ENCODE assay signal across 14 cellular contexts in genomic region chr16:66205287-66206167, GRCh38.
DNase-seq lines count a peak whose midpoint lies in the region; ATAC-seq and TF ChIP-seq lines count a peak whose summit lies in the region.
"Had no signal": no experiment of that assay in that cellular context is flagged by ENCODE, and none has a peak within 500 bp of the region (broad histone marks: within the 10 kb centered on the region; RNA-seq: fewer than 3 reads in every experiment).

No MANE protein-coding gene starts in this region.

- 58% methylated on average over 8 of the region's 8 CpGs for WGBS in suprapubic skin

- peak overlapping the region; percentile 59 for H3K27ac ChIP-seq in suprapubic skin
- no peak overlapping the region for H3K27ac ChIP-seq in CD8-positive, alpha-beta memory T cell (ENCODE audit: low read depth, low read length)
- H3K27ac ChIP-seq: cardiac muscle cell, VCaP had no signal

- peaks cover 25% of the 10 kb centered on the region for H3K4me1 ChIP-seq in suprapubic skin
- H3K4me1 ChIP-seq in CD8-positive, alpha-beta memory T cell (ENCODE audit: insufficient read depth, low read length): no peaks in the 10 kb centered on the region

- CTCF ChIA-PET in CD8-positive, alpha-beta memory T cell (lab: Charles Lee): no interaction called here

- TF ChIP-seq POLR2A in suprapubic skin (IDR thresholded peaks at IDR 0.05): no peak

- no peaks in the 10 kb centered on the region for H3K9me3 ChIP-seq in suprapubic skin
- no peaks in the 10 kb centered on the region for H3K9me3 ChIP-seq in CD8-positive, alpha-beta memory T cell (ENCODE audit: low read length)

- no peaks in the 10 kb centered on the region for H3K27me3 ChIP-seq in suprapubic skin
- H3K27me3 ChIP-seq in CD8-positive, alpha-beta memory T cell (ENCODE audit: insufficient read depth, low read length, poor library complexity, severe bottlenecking): no peaks in the 10 kb centered on the region
- H3K27me3 ChIP-seq: cardiac muscle cell had no signal

- intact Hi-C loops in Right ventricle myocardium inferior (cut with DNase I): no loop called here
- intact Hi-C loops in cardiac septum (cut with DNase I): no loop called here

- no peak overlapping the region for H3K27ac Mint-ChIP-seq in CD8-positive, alpha-beta memory T cell
- H3K27ac Mint-ChIP-seq: activated T-helper 1 cell treated with anti-CD3 and anti-CD28 coated beads, Interleukin-12 subunit alpha, Interleukin-12 subunit beta, Interleukin-2, Interleukin-4 antibody, amounts not matched to agents 30 ng/mL and 10 ng/mL and 1 ng/mL, durations not matched to agents 14 hours and 24 hours and 36 hours had no signal

- TF ChIP-seq EP300 in suprapubic skin (IDR thresholded peaks at IDR 0.05): no peak

- H3K4me3 ChIP-seq in suprapubic skin: no peak overlapping the region
- H3K4me3 ChIP-seq in CD8-positive, alpha-beta memory T cell (ENCODE audit: low read length): no peak overlapping the region
- H3K4me3 ChIP-seq: cardiac muscle cell had no signal

- no peaks in the 10 kb centered on the region for H3K36me3 ChIP-seq in suprapubic skin
- H3K36me3 ChIP-seq in CD8-positive, alpha-beta memory T cell (ENCODE audit: insufficient read depth, low read length): no peaks in the 10 kb centered on the region
- H3K36me3 ChIP-seq: cardiac muscle cell had no signal

- H3K9me3 Mint-ChIP-seq in CD8-positive, alpha-beta memory T cell: peaks cover 0 to 2% (median 0%) of the 10 kb centered on the region in 5 donors
- H3K9me3 Mint-ChIP-seq: activated T-helper 1 cell treated with anti-CD3 and anti-CD28 coated beads, Interleukin-12 subunit alpha, Interleukin-12 subunit beta, Interleukin-2, Interleukin-4 antibody, amounts not matched to agents 30 ng/mL and 10 ng/mL and 1 ng/mL, durations not matched to agents 14 hours and 24 hours and 36 hours had no signal

- POLR2A ChIA-PET in CD8-positive, alpha-beta memory T cell (lab: Charles Lee): no interaction called here

- TF ChIP-seq CTCF in suprapubic skin (IDR thresholded peaks at IDR 0.05): no peak

- H3K4me1 Mint-ChIP-seq in CD8-positive, alpha-beta memory T cell: no peaks in the 10 kb centered on the region

- no peak for DNase-seq in Right ventricle myocardium inferior (ENCODE audit: missing footprints)
- no peak for DNase-seq in cardiac septum (ENCODE audit: low spot score)
- peak; percentile 93 for DNase-seq in NCI-H748 treated with DMSO at 0.1 percent for 48 hours (lab: John Stamatoyannopoulos, UW)
- DNase-seq in fibroblast of gingiva (ENCODE audit: low read depth): peak; percentile 36
- no peak for DNase-seq in suprapubic skin (ENCODE audit: low spot score in 2 of 2)
- DNase-seq in NCI-H2107 treated with DMSO at 0.1 percent for 48 hours (lab: John Stamatoyannopoulos, UW; ENCODE audit: unreplicated experiment): no peak
- no peak for DNase-seq in CD8-positive, alpha-beta memory T cell
- no peak for DNase-seq in AG08396 (ENCODE audit: low spot score)
- DNase-seq: KG1, kidney, occipital lobe had no signal

- no peak overlapping the region for H3K4me3 Mint-ChIP-seq in CD8-positive, alpha-beta memory T cell
- H3K4me3 Mint-ChIP-seq: activated T-helper 1 cell treated with anti-CD3 and anti-CD28 coated beads, Interleukin-12 subunit alpha, Interleukin-12 subunit beta, Interleukin-2, Interleukin-4 antibody, amounts not matched to agents 30 ng/mL and 10 ng/mL and 1 ng/mL, durations not matched to agents 14 hours and 24 hours and 36 hours had no signal

- H3K36me3 Mint-ChIP-seq in CD8-positive, alpha-beta memory T cell: no peaks in the 10 kb centered on the region

- peak; percentile 47 for ATAC-seq in Right ventricle myocardium inferior

- peaks cover 4 to 41% of the 10 kb centered on the region in 2 donors for H3K27me3 Mint-ChIP-seq in CD8-positive, alpha-beta memory T cell

Comparison
In these comparisons a context has a peak if more than half of its experiments do, and no peak if none do; other contexts are left out.
1. DNase-seq: peak in NCI-H748 treated with DMSO at 0.1 percent for 48 hours (single experiment) and fibroblast of gingiva (single experiment); none in Right ventricle myocardium inferior (single experiment), cardiac septum (single experiment), suprapubic skin (0 of 2), NCI-H2107 treated with DMSO at 0.1 percent for 48 hours (single experiment), CD8-positive, alpha-beta memory T cell (0 of 5) and AG08396 (single experiment).